27 cellular contexts compared by ENCODE assay signal in the genomic region with DNA sequence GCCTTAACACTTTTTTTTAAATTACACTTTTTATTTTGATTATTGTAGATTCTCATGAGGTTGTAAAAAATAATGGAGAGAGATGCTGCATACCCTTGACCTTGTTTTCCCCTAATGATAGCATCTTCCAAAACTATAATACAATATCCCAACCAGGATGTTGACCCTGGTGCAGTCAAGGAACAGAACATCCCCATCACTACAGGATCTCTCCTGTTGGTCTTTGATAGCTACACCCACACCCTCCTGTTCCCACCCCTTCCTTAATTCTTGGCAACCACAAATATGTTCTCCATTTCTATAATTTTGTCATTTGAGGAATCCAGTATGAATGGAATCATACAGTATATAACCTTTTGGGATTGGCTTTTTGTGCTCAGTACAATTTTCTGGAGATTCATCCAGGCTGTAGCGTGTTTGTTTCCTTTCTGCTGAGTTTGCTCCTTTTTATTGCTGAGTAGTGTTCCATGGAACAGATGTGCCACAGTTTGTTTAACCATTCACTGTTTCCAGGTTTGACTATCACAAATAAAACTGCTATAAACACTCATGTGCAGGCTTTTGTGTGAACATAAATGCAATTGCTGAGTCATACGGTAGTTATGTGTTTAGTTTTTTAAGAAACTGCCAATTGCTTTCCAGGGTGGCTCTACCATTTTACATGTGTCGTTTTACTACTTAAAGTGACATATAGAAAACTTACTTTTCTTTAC. TPM values are rescaled to one million over a fixed set of nuclear protein-coding genes. Genes with fewer than 3 reads are reported as not detected.
DNase-seq lines count a peak whose midpoint lies in the region; ATAC-seq, FAIRE-seq and TF ChIP-seq lines count a peak whose summit lies in the region.
"Had no signal": no experiment of that assay in that cellular context is flagged by ENCODE, and none has a peak within 500 bp of the region (broad histone marks: within the 10 kb centered on the region; RNA-seq: fewer than 3 reads in every experiment).

No MANE protein-coding gene starts in this region.

- no peak overlapping the region for H3K4me3 Mint-ChIP-seq in stimulated activated effector memory CD8-positive, alpha-beta T cell treated with anti-CD3 and anti-CD28 coated beads, Interleukin-12 subunit alpha, Interleukin-12 subunit beta, amount 100 ng/mL, for 72 hours
- H3K4me3 Mint-ChIP-seq: brain, WTC11 had no signal

- in situ Hi-C loops in HepG2 (cut with HindIII; ENCODE audit: extremely low pct_ligation_motif_present, low pct_unique_long_range_greater_than_20kb): loop anchor here (5.0 kb wide), 1 partner anchor 236 kb away; no protein-coding TSS in a partner anchor

- H3K9me3 ChIP-seq in HepG2 (ENCODE audit: low read length) (no peaks in the 10 kb centered on the region), right lobe of liver (no peaks in the 10 kb centered on the region), A673 (ENCODE audit: low read depth, low read length, poor library complexity, severe bottlenecking) (no peaks in the 10 kb centered on the region), colonic mucosa (no peaks in the 10 kb centered on the region)
- H3K9me3 ChIP-seq: heart right ventricle, suprapubic skin, uterus had no signal

- POLR2A ChIA-PET in HepG2 (lab: Yijun Ruan, JAX) (no interaction called here), A673 (lab: Charles Lee; ENCODE audit: low non-redundant PET) (no interaction called here)

- no peak overlapping the region for H3K4me3 ChIP-seq in HepG2 (replicated peaks in 1 of 3; ENCODE audit: insufficient read depth in 1 of 3, low read depth in 2 of 3, low read length in 3 of 3)
- no peak overlapping the region for H3K4me3 ChIP-seq in right lobe of liver
- H3K4me3 ChIP-seq in fibroblast of pulmonary artery (replicated peaks; ENCODE audit: low read depth, low read length): no peak overlapping the region
- H3K4me3 ChIP-seq in A673 (ENCODE audit: low read depth, low read length, poor library complexity, severe bottlenecking): no peak overlapping the region
- no peak overlapping the region for H3K4me3 ChIP-seq in colonic mucosa
- H3K4me3 ChIP-seq: heart right ventricle, SK-N-MC, suprapubic skin, uterus had no signal

- WGBS in HepG2 (ENCODE audit: low lambda C conversion rate): 24% methylated on average over 3 of the region's 3 CpGs
- WGBS in right lobe of liver (ENCODE audit: insufficient coverage, low coverage, low lambda C conversion rate, missing lambda C conversion rate): 68% methylated on average over 3 of the region's 3 CpGs

- H3K4me1 ChIP-seq in HepG2 (ENCODE audit: insufficient read depth, low read length) (peaks cover 7% of the 10 kb centered on the region), right lobe of liver (no peaks in the 10 kb centered on the region), A673 (ENCODE audit: insufficient read depth, low read length, poor library complexity, severe bottlenecking) (no peaks in the 10 kb centered on the region), colonic mucosa (no peaks in the 10 kb centered on the region)

- no peak for ATAC-seq in HepG2
- no peak for ATAC-seq in right lobe of liver
- peak; percentile 56 for ATAC-seq in stimulated activated effector memory CD8-positive, alpha-beta T cell treated with anti-CD3 and anti-CD28 coated beads, Interleukin-12 subunit alpha, Interleukin-12 subunit beta, amount 100 ng/mL, for 72 hours
- ATAC-seq: left ventricle myocardium superior had no signal

- H3K9me3 Mint-ChIP-seq in stimulated activated effector memory CD8-positive, alpha-beta T cell treated with anti-CD3 and anti-CD28 coated beads, Interleukin-12 subunit alpha, Interleukin-12 subunit beta, amount 100 ng/mL, for 72 hours: no peaks in the 10 kb centered on the region
- H3K9me3 Mint-ChIP-seq: brain, WTC11 had no signal

- BruUV-seq in HepG2 (replicated peaks; lab: Mats Ljungman, UMichigan) (no TSS peak), A673 (replicated peaks; lab: Mats Ljungman, UMichigan) (no TSS peak)

- no peak overlapping the region for H3K4me2 ChIP-seq in HepG2 (ENCODE audit: low read depth, low read length)

- TF ChIP-seq CTCF in HepG2 (CRISPR knock-in tag; IDR thresholded peaks at IDR 0.05) (no peak), right lobe of liver (IDR thresholded peaks at IDR 0.05) (no peak), fibroblast of pulmonary artery (IDR thresholded peaks at IDR 0.05; ENCODE audit: low read length, missing control alignments) (no peak), A673 (conservative IDR thresholded peaks at IDR 0.05; ENCODE audit: low read depth, low read length) (no peak), colonic mucosa (IDR thresholded peaks at IDR 0.05) (no peak)

- CTCF ChIA-PET in HepG2 (lab: Yijun Ruan, JAX; ENCODE audit: low intra/inter-chr PET ratio, low total read pairs): no interaction called here
- CTCF ChIA-PET in A673 (lab: Charles Lee): no interaction called here

- H3K27ac ChIP-seq in HepG2 (ENCODE audit: extremely low read length, insufficient read depth, low read length): no peak overlapping the region
- no peak overlapping the region for H3K27ac ChIP-seq in right lobe of liver
- no peak overlapping the region for H3K27ac ChIP-seq in A673 (ENCODE audit: low read depth, low read length, poor library complexity, severe bottlenecking)
- no peak overlapping the region for H3K27ac ChIP-seq in colonic mucosa
- H3K27ac ChIP-seq: C4-2B, heart right ventricle, HL-60, SK-N-MC, suprapubic skin, uterus had no signal

- DNase-seq in HepG2 (ENCODE audit: low spot score) (no peak), right lobe of liver (no peak), RPMI7951 (ENCODE audit: low read depth) (peak; percentile 52), fibroblast of pulmonary artery (ENCODE audit: low read depth) (peak; percentile 35), A673 (ENCODE audit: low spot score) (no peak), colonic mucosa (no peak), urothelium cell line (ENCODE audit: low spot score) (no peak)
- DNase-seq in stimulated activated effector memory CD8-positive, alpha-beta T cell treated with anti-CD3 and anti-CD28 coated beads, Interleukin-12 subunit alpha, Interleukin-12 subunit beta, amount 100 ng/mL, for 72 hours (ENCODE audit: low spot score in 2 of 2): no peak
- DNase-seq: activated CD4-positive, alpha-beta T cell treated with anti-CD3 and anti-CD28 coated beads, Interleukin-2, amount 50 U/mL, for 48 hours; activated gamma-delta T cell treated with Interleukin-2 at 50 U/mL for 16 hours; cortex of kidney; heart right ventricle; left ventricle myocardium superior; MM.1S; NCI-H1417 treated with DMSO at 0.1 percent for 48 hours; NCI-H2107; NCI-H524; posterior cingulate gyrus; RPMI8226 had no signal

- TF ChIP-seq POLR2A in HepG2 (IDR thresholded peaks at IDR 0.05; ENCODE audit: insufficient read depth in 1 of 2, low read depth in 2 of 2, low read length in 2 of 2) (no peak), right lobe of liver (IDR thresholded peaks at IDR 0.05) (no peak)

- intact Hi-C loops in HepG2 (cut with micrococcal nuclease; ENCODE audit: unreplicated experiment): no loop called here
- intact Hi-C loops in right lobe of liver (cut with DNase I): no loop called here
- intact Hi-C loops in A673 (cut with micrococcal nuclease; ENCODE audit: unreplicated experiment): no loop called here
- intact Hi-C loops in colonic mucosa (cut with DNase I): no loop called here

- H2AFZ ChIP-seq in HepG2 (ENCODE audit: low read length): no peak overlapping the region

- no peak overlapping the region for H3K9ac ChIP-seq in HepG2 (ENCODE audit: insufficient read depth, low read depth, low read length)
- no peak overlapping the region for H3K9ac ChIP-seq in colonic mucosa (ENCODE audit: low read depth in 2 of 2, low read length in 2 of 2)

- H4K20me1 ChIP-seq in HepG2 (ENCODE audit: insufficient read depth, low read length): no peaks in the 10 kb centered on the region

- H3K36me3 Mint-ChIP-seq in stimulated activated effector memory CD8-positive, alpha-beta T cell treated with anti-CD3 and anti-CD28 coated beads, Interleukin-12 subunit alpha, Interleukin-12 subunit beta, amount 100 ng/mL, for 72 hours: no peaks in the 10 kb centered on the region
- H3K36me3 Mint-ChIP-seq: brain, WTC11 had no signal

- no peaks in the 10 kb centered on the region for H3K36me3 ChIP-seq in HepG2 (replicated peaks in 1 of 2; ENCODE audit: control insufficient read depth in 1 of 2, insufficient read depth in 2 of 2, low read length in 2 of 2)
- no peaks in the 10 kb centered on the region for H3K36me3 ChIP-seq in right lobe of liver
- no peaks in the 10 kb centered on the region for H3K36me3 ChIP-seq in A673 (ENCODE audit: insufficient read depth, low read length, poor library complexity, severe bottlenecking)
- no peaks in the 10 kb centered on the region for H3K36me3 ChIP-seq in colonic mucosa
- H3K36me3 ChIP-seq: heart right ventricle, suprapubic skin, uterus had no signal

- TF ChIP-seq EP300 in HepG2 (IDR thresholded peaks at IDR 0.05; ENCODE audit: low read depth in 2 of 2, low read length in 2 of 2) (no peak), HepG2 (CRISPR knock-in tag; IDR thresholded peaks at IDR 0.05; ENCODE audit: borderline replicate concordance) (no peak)

- FAIRE-seq in HepG2 (lab: Jason Lieb, UNC): no peak
- no peak for FAIRE-seq in urothelium cell line (lab: Jason Lieb, UNC)
- FAIRE-seq: G401.6 had no signal

- H3K79me2 ChIP-seq in HepG2 (ENCODE audit: insufficient read depth, low read length): no peaks in the 10 kb centered on the region

- no peaks in the 10 kb centered on the region for H3K4me1 Mint-ChIP-seq in stimulated activated effector memory CD8-positive, alpha-beta T cell treated with anti-CD3 and anti-CD28 coated beads, Interleukin-12 subunit alpha, Interleukin-12 subunit beta, amount 100 ng/mL, for 72 hours

- TF ChIP-seq RAD21 in HepG2 (CRISPR knock-in tag; IDR thresholded peaks at IDR 0.05): no peak

- no peak overlapping the region for H3K27ac Mint-ChIP-seq in stimulated activated effector memory CD8-positive, alpha-beta T cell treated with anti-CD3 and anti-CD28 coated beads, Interleukin-12 subunit alpha, Interleukin-12 subunit beta, amount 100 ng/mL, for 72 hours
- H3K27ac Mint-ChIP-seq: brain had no signal

- H3K27me3 ChIP-seq in HepG2 (ENCODE audit: control insufficient read depth in 1 of 2, insufficient read depth in 2 of 2, low read length in 2 of 2) (peaks cover 0 to 4% of the 10 kb centered on the region in 2 experiments; a peak in 2 of 5 replicates), right lobe of liver (no peaks in the 10 kb centered on the region), A673 (replicated peaks; ENCODE audit: insufficient read depth, low read depth, low read length, poor library complexity) (no peaks in the 10 kb centered on the region), colonic mucosa (no peaks in the 10 kb centered on the region)
- H3K27me3 ChIP-seq: heart right ventricle, suprapubic skin, uterus had no signal

RNA-seq across cellular contexts. Expression of gene MCFD2, which starts 22.2 kb away (rescaled TPM):
- total RNA-seq in HepG2 (2016; rRNA removed; fragmentation: Illumina TruSeq; extraction: Trizol) (191 and 232 TPM in 2 replicates), right lobe of liver (100 to 1,000 TPM in 3 of 6 experiments, 10 to 100 TPM in 3; 85.0 to 147 (median 99.2) TPM), A673 (2021) (90.5 and 101 TPM in 2 replicates), colonic mucosa (10 to 100 TPM; 44.0 to 54.8 TPM)
- total RNA-seq in HepG2 (2016; cell fraction: cytosol; rRNA removed; fragmentation: Illumina TruSeq; extraction: Trizol; ENCODE audit: low read depth): 20.4 and 23.3 TPM in 2 replicates
- total RNA-seq in HepG2 (2016; cell fraction: insoluble cytoplasmic fraction; rRNA removed; fragmentation: Illumina TruSeq; extraction: Trizol): 188 and 227 TPM in 2 replicates
- 73.2 and 79.2 TPM in 2 replicates for total RNA-seq in HepG2 (2016; cell fraction: membrane; rRNA removed; fragmentation: Illumina TruSeq; extraction: Trizol)
- total RNA-seq in HepG2 (2016; cell fraction: nucleus; rRNA removed; fragmentation: Illumina TruSeq; extraction: Trizol): 172 and 204 TPM in 2 replicates
- polyA plus RNA-seq in HepG2 (2011; rRNA removed): 170 and 183 TPM in 2 replicates
- polyA plus RNA-seq in HepG2 (2011; cell fraction: cytosol; rRNA removed): 120 and 161 TPM in 2 replicates
- polyA plus RNA-seq in HepG2 (2011; cell fraction: nucleus; rRNA removed): 48.7 and 68.4 TPM in 2 replicates
- polyA plus RNA-seq in HepG2 (2012): 135 and 170 TPM in 2 replicates
- polyA plus RNA-seq in HepG2 (2016; cell fraction: cytosol; fragmentation: Illumina TruSeq; extraction: Trizol; ENCODE audit: low read depth): 30.7 and 36.6 TPM in 2 replicates
- polyA plus RNA-seq in HepG2 (2016; cell fraction: insoluble cytoplasmic fraction; fragmentation: Illumina TruSeq; extraction: Trizol; ENCODE audit: low read depth): 146 TPM in 2 replicates
- polyA plus RNA-seq in HepG2 (2016; cell fraction: membrane; fragmentation: Illumina TruSeq; extraction: Trizol; ENCODE audit: low read depth): 43.2 and 44.0 TPM in 2 replicates
- polyA plus RNA-seq in HepG2 (2016; cell fraction: nucleus; fragmentation: Illumina TruSeq; extraction: Trizol; ENCODE audit: insufficient read depth, low read depth): 201 and 204 TPM in 2 replicates
- polyA minus RNA-seq in HepG2 (2011; rRNA and poly(A)+ RNA removed; ENCODE audit: low replicate concordance): 95.6 and 263 TPM in 2 replicates
- polyA minus RNA-seq in HepG2 (2011; cell fraction: cytosol; rRNA and poly(A)+ RNA removed): 122 and 129 TPM in 2 replicates
- 66.2 and 98.2 TPM in 2 replicates for polyA minus RNA-seq in HepG2 (2011; cell fraction: nucleus; rRNA and poly(A)+ RNA removed)
- 169 and 177 TPM in 2 replicates for total RNA-seq in RPMI7951 (2014; rRNA removed; shearing (Covaris generic))

RNA-seq across cellular contexts. Expression of gene TTC7A, which starts 47.6 kb away (rescaled TPM):
- total RNA-seq in HepG2 (2016; rRNA removed; fragmentation: Illumina TruSeq; extraction: Trizol) (21.0 and 24.0 TPM in 2 replicates), right lobe of liver (10 to 100 TPM in 2 of 6 experiments, 1 to 10 TPM in 4; 7.6 to 15.5 (median 9.8) TPM), A673 (2021) (1.8 and 4.3 TPM in 2 replicates), colonic mucosa (10 to 100 TPM; 28.5 to 28.7 TPM)
- 8.3 and 8.9 TPM in 2 replicates for total RNA-seq in HepG2 (2016; cell fraction: cytosol; rRNA removed; fragmentation: Illumina TruSeq; extraction: Trizol; ENCODE audit: low read depth)
- total RNA-seq in HepG2 (2016; cell fraction: insoluble cytoplasmic fraction; rRNA removed; fragmentation: Illumina TruSeq; extraction: Trizol): 17.8 and 24.5 TPM in 2 replicates
- total RNA-seq in HepG2 (2016; cell fraction: membrane; rRNA removed; fragmentation: Illumina TruSeq; extraction: Trizol): 18.3 and 18.8 TPM in 2 replicates
- total RNA-seq in HepG2 (2016; cell fraction: nucleus; rRNA removed; fragmentation: Illumina TruSeq; extraction: Trizol): 28.5 and 28.8 TPM in 2 replicates
- 23.7 and 25.2 TPM in 2 replicates for polyA plus RNA-seq in HepG2 (2011; rRNA removed)
- polyA plus RNA-seq in HepG2 (2011; cell fraction: cytosol; rRNA removed): 16.5 and 24.2 TPM in 2 replicates
- polyA plus RNA-seq in HepG2 (2011; cell fraction: nucleus; rRNA removed): 65.7 and 80.5 TPM in 2 replicates
- polyA plus RNA-seq in HepG2 (2012): 20.4 and 24.1 TPM in 2 replicates
- polyA plus RNA-seq in HepG2 (2016; cell fraction: cytosol; fragmentation: Illumina TruSeq; extraction: Trizol; ENCODE audit: low read depth): 5.7 and 5.8 TPM in 2 replicates
- polyA plus RNA-seq in HepG2 (2016; cell fraction: insoluble cytoplasmic fraction; fragmentation: Illumina TruSeq; extraction: Trizol; ENCODE audit: low read depth): 19.1 and 24.2 TPM in 2 replicates
- 11.6 and 14.8 TPM in 2 replicates for polyA plus RNA-seq in HepG2 (2016; cell fraction: membrane; fragmentation: Illumina TruSeq; extraction: Trizol; ENCODE audit: low read depth)
- polyA plus RNA-seq in HepG2 (2016; cell fraction: nucleus; fragmentation: Illumina TruSeq; extraction: Trizol; ENCODE audit: insufficient read depth, low read depth): 29.2 and 31.6 TPM in 2 replicates
- 25.8 and 60.0 TPM in 2 replicates for polyA minus RNA-seq in HepG2 (2011; rRNA and poly(A)+ RNA removed; ENCODE audit: low replicate concordance)
- polyA minus RNA-seq in HepG2 (2011; cell fraction: cytosol; rRNA and poly(A)+ RNA removed): 12.9 and 13.4 TPM in 2 replicates
- polyA minus RNA-seq in HepG2 (2011; cell fraction: nucleus; rRNA and poly(A)+ RNA removed): 37.9 and 48.2 TPM in 2 replicates
- 6.5 and 11.0 TPM in 2 replicates for total RNA-seq in RPMI7951 (2014; rRNA removed; shearing (Covaris generic))

Comparison
In these comparisons a context has a peak if more than half of its experiments do, and no peak if none do; other contexts are left out.
1. DNase-seq: peak in RPMI7951 (single experiment) and fibroblast of pulmonary artery (single experiment); none in HepG2 (single experiment), right lobe of liver (0 of 3), stimulated activated effector memory CD8-positive, alpha-beta T cell treated with anti-CD3 and anti-CD28 coated beads, Interleukin-12 subunit alpha, Interleukin-12 subunit beta, amount 100 ng/mL, for 72 hours (0 of 2), A673 (single experiment), colonic mucosa (single experiment) and urothelium cell line (single experiment).